Comparison of ENCODE assay signal across 8 cellular contexts in genomic region chr19:18340990-18341868, GRCh38. TPM values are rescaled to one million over a fixed set of nuclear protein-coding genes. Genes with fewer than 3 reads are reported as not detected.
A peak's percentile ranks its signal among the peaks of the same experiment; 100 is the strongest.
DNase-seq lines count a peak whose midpoint lies in the region; ATAC-seq and TF ChIP-seq lines count a peak whose summit lies in the region.

No MANE protein-coding gene starts in this region.

- peak; percentile 52 for ATAC-seq in GM19395 (IDR thresholded peaks at IDR 0.05; ENCODE audit: unreplicated experiment)
- ATAC-seq in stimulated activated memory B cell treated with anti-CD40 and anti-IgM and Interleukin-4, amounts not matched to agents 10 μg/mL and 1 μg/mL and 100 μg/mL, for 72 hours, result peak; percentile 79
- ATAC-seq in HG02610 (IDR thresholded peaks at IDR 0.05; ENCODE audit: unreplicated experiment), result no peak

- H3K4me1 ChIP-seq in muscle layer of duodenum (ENCODE audit: control insufficient read depth in 1 of 2, insufficient read depth in 2 of 2, low read length in 2 of 2), result peaks cover 4 to 15% of the 10 kb centered on the region in 2 donors

- peak overlapping the region; percentile 69 for H3K27ac ChIP-seq in muscle layer of duodenum (ENCODE audit: low read length)

- no peaks in the 10 kb centered on the region for H3K9me3 ChIP-seq in muscle layer of duodenum (ENCODE audit: control insufficient read depth in 1 of 2, low read length in 2 of 2)

- H3K4me3 ChIP-seq in AG10803 (ENCODE audit: low read length) (peak overlapping the region; percentile 81), muscle layer of duodenum (ENCODE audit: low read depth in 1 of 2, low read length in 2 of 2) (peak overlapping the region; percentile 78 to 94)

- H3K4me3 Mint-ChIP-seq in endothelial cell (ENCODE audit: unreplicated experiment), result peak overlapping the region; percentile 85
- peak overlapping the region; percentile 83 for H3K4me3 Mint-ChIP-seq in stimulated activated memory B cell treated with anti-CD40 and anti-IgM and Interleukin-4, amounts not matched to agents 10 μg/mL and 1 μg/mL and 100 μg/mL, for 72 hours

- peaks cover 8% of the 10 kb centered on the region for H3K27me3 Mint-ChIP-seq in endothelial cell (ENCODE audit: unreplicated experiment)
- H3K27me3 Mint-ChIP-seq in stimulated activated memory B cell treated with anti-CD40 and anti-IgM and Interleukin-4, amounts not matched to agents 10 μg/mL and 1 μg/mL and 100 μg/mL, for 72 hours, result no peaks in the 10 kb centered on the region

- TF ChIP-seq CTCF in AG10803 (conservative IDR thresholded peaks at IDR 0.05; ENCODE audit: low read length) (no peak), endothelial cell (IDR thresholded peaks at IDR 0.05; ENCODE audit: unreplicated experiment) (no peak)

- H3K27ac Mint-ChIP-seq in endothelial cell (ENCODE audit: unreplicated experiment), result no peak overlapping the region
- peak overlapping the region; percentile 53 for H3K27ac Mint-ChIP-seq in stimulated activated memory B cell treated with anti-CD40 and anti-IgM and Interleukin-4, amounts not matched to agents 10 μg/mL and 1 μg/mL and 100 μg/mL, for 72 hours

- H3K36me3 ChIP-seq in muscle layer of duodenum (ENCODE audit: control insufficient read depth in 1 of 2, insufficient read depth in 2 of 2, low read length in 2 of 2), result peaks cover 0 to 9% of the 10 kb centered on the region in 2 donors

- no peaks in the 10 kb centered on the region for H3K27me3 ChIP-seq in muscle layer of duodenum (ENCODE audit: low read depth, low read length)

- H3K36me3 Mint-ChIP-seq in endothelial cell (ENCODE audit: low read depth, unreplicated experiment), result peaks cover 9% of the 10 kb centered on the region
- peaks cover 4% of the 10 kb centered on the region for H3K36me3 Mint-ChIP-seq in stimulated activated memory B cell treated with anti-CD40 and anti-IgM and Interleukin-4, amounts not matched to agents 10 μg/mL and 1 μg/mL and 100 μg/mL, for 72 hours

- H3K4me1 Mint-ChIP-seq in endothelial cell (ENCODE audit: unreplicated experiment), result peaks cover 13% of the 10 kb centered on the region
- H3K4me1 Mint-ChIP-seq in stimulated activated memory B cell treated with anti-CD40 and anti-IgM and Interleukin-4, amounts not matched to agents 10 μg/mL and 1 μg/mL and 100 μg/mL, for 72 hours, result peaks cover 16% of the 10 kb centered on the region

- DNase-seq in AG10803 (ENCODE audit: low read depth) (peak; percentile 52), NCI-H2171 treated with DMSO at 0.1 percent for 48 hours (lab: John Stamatoyannopoulos, UW) (peak; percentile 57), endothelial cell (ENCODE audit: low spot score) (no peak)
- DNase-seq in activated CD8-positive, alpha-beta memory T cell treated with anti-CD3 and anti-CD28 coated beads for 48 hours (ENCODE audit: low read depth in 2 of 3, low spot score in 2 of 3), result peak in 2 of 3 experiments; percentile 35 to 40

- H3K9me3 Mint-ChIP-seq in endothelial cell (ENCODE audit: unreplicated experiment), result no peaks in the 10 kb centered on the region
- H3K9me3 Mint-ChIP-seq in stimulated activated memory B cell treated with anti-CD40 and anti-IgM and Interleukin-4, amounts not matched to agents 10 μg/mL and 1 μg/mL and 100 μg/mL, for 72 hours, result no peaks in the 10 kb centered on the region

RNA-seq across cellular contexts. Expression of gene PGPEP1, which starts 0.8 kb away (rescaled TPM):
- total RNA-seq in endothelial cell (ENCODE audit: unreplicated experiment), result 32.1 TPM

RNA-seq across cellular contexts. Expression of gene LSM4, which starts 18.4 kb away (rescaled TPM):
- 166 TPM for total RNA-seq in endothelial cell (ENCODE audit: unreplicated experiment)

RNA-seq across cellular contexts. Expression of gene GDF15, which starts 44.7 kb away (rescaled TPM):
- 1.3 TPM for total RNA-seq in endothelial cell (ENCODE audit: unreplicated experiment)

RNA-seq across cellular contexts. Expression of gene LRRC25, which starts 56.2 kb away (rescaled TPM):
- not detected for total RNA-seq in endothelial cell (ENCODE audit: unreplicated experiment)

RNA-seq across cellular contexts. Expression of gene JUND, which starts 59.8 kb away (rescaled TPM):
- 129 TPM for total RNA-seq in endothelial cell (ENCODE audit: unreplicated experiment)
